Comparison of ENCODE assay signal across 8 cellular contexts in genomic region chr1:185156321-185156853, GRCh38. TPM values are rescaled to one million over a fixed set of nuclear protein-coding genes. Genes with fewer than 3 reads are reported as not detected.
A peak's percentile ranks its signal among the peaks of the same experiment; 100 is the strongest.
DNase-seq lines count a peak whose midpoint lies in the region; ATAC-seq and TF ChIP-seq lines count a peak whose summit lies in the region.

No MANE protein-coding gene starts in this region.

- H4K20me1 ChIP-seq in SK-N-SH (ENCODE audit: insufficient read depth), result no peaks in the 10 kb centered on the region

- H3K9me3 ChIP-seq in CD4-positive, CD25-positive, alpha-beta regulatory T cell (ENCODE audit: control insufficient read depth in 2 of 2, low read length in 2 of 2), result no peaks in the 10 kb centered on the region
- no peaks in the 10 kb centered on the region for H3K9me3 ChIP-seq in SK-N-SH

- no peak for TF ChIP-seq RAD21 in SK-N-SH (IDR thresholded peaks at IDR 0.05; ENCODE audit: low read length)

- no peaks in the 10 kb centered on the region for H3K9me2 ChIP-seq in SK-N-SH

- H3K4me1 ChIP-seq in CD4-positive, CD25-positive, alpha-beta regulatory T cell (ENCODE audit: control insufficient read depth, insufficient read depth, low read length, poor library complexity, severe bottlenecking), result peaks cover 52% of the 10 kb centered on the region
- H3K4me1 ChIP-seq in SK-N-SH (ENCODE audit: control insufficient read depth in 1 of 2, insufficient read depth in 2 of 2, low read depth in 1 of 2, low read length in 1 of 2), result peaks cover 8 to 23% of the 10 kb centered on the region in 2 experiments; a peak in 3 of 4 replicates

- peak overlapping the region; percentile 96 for H3K4me3 ChIP-seq in CD4-positive, CD25-positive, alpha-beta regulatory T cell (ENCODE audit: low read depth, low read length)
- H3K4me3 ChIP-seq in SK-N-SH (ENCODE audit: low read depth in 2 of 2, low read length in 1 of 2), result peak overlapping the region; percentile 92 to 94

- H3K4me3 Mint-ChIP-seq in CD4-positive, CD25-positive, alpha-beta regulatory T cell, result peak overlapping the region; percentile 90 to 100 (median 95)
- peak overlapping the region; percentile 90 to 93 (median 91) for H3K4me3 Mint-ChIP-seq in nephron

- peaks cover 5% of the 10 kb centered on the region for H3F3A ChIP-seq in SK-N-SH (replicated peaks; ENCODE audit: insufficient read depth)

- no peak for TF ChIP-seq CTCF in SK-N-SH (IDR thresholded peaks at IDR 0.05)
- no peak for TF ChIP-seq CTCF in nephron (IDR thresholded peaks at IDR 0.05; ENCODE audit: unreplicated experiment in 3 of 3)

- H3K27me3 Mint-ChIP-seq in CD4-positive, CD25-positive, alpha-beta regulatory T cell, result no peaks in the 10 kb centered on the region
- no peaks in the 10 kb centered on the region for H3K27me3 Mint-ChIP-seq in nephron (ENCODE audit: low read depth)

- H3K27ac ChIP-seq in CD4-positive, CD25-positive, alpha-beta regulatory T cell (ENCODE audit: insufficient read depth, low read length, poor library complexity, severe bottlenecking), result peak overlapping the region; percentile 97
- H3K27ac ChIP-seq in SK-N-SH (ENCODE audit: low read depth in 2 of 2, low read length in 1 of 2), result peak overlapping the region; percentile 93 to 100

- TF ChIP-seq EP300 in SK-N-SH (IDR thresholded peaks at IDR 0.05; ENCODE audit: borderline replicate concordance in 1 of 2, low read depth in 1 of 2, low read length in 1 of 2), result no peak

- no peaks in the 10 kb centered on the region for H3K9me3 Mint-ChIP-seq in CD4-positive, CD25-positive, alpha-beta regulatory T cell
- H3K9me3 Mint-ChIP-seq in nephron, result no peaks in the 10 kb centered on the region

- no peaks in the 10 kb centered on the region for H3K27me3 ChIP-seq in CD4-positive, CD25-positive, alpha-beta regulatory T cell (ENCODE audit: control insufficient read depth, insufficient read depth, low read length)
- H3K27me3 ChIP-seq in SK-N-SH (ENCODE audit: insufficient read depth), result no peaks in the 10 kb centered on the region

- POLR2A ChIA-PET in SK-N-SH (lab: Yijun Ruan, JAX), result interaction anchor here (2.4 kb wide), 1 partner anchor 110 kb away, joined by 15 read pairs; the partner anchor contains the start of gene RNF2

- DNase-seq in CD4-positive, CD25-positive, alpha-beta regulatory T cell, result peak in 1 of 3 donors; percentile 48
- no peak for DNase-seq in SK-N-SH
- DNase-seq in erythroblast (lab: John Stamatoyannopoulos, UW), result peak; percentile 72 to 79
- no peak for DNase-seq in ecto neural progenitor cell (ENCODE audit: low spot score)
- no peak for DNase-seq in NCI-H2081 (lab: John Stamatoyannopoulos, UW)

- H3K27ac Mint-ChIP-seq in CD4-positive, CD25-positive, alpha-beta regulatory T cell, result peak overlapping the region; percentile 98 to 100 (median 99)
- peak overlapping the region; percentile 97 to 98 (median 97) for H3K27ac Mint-ChIP-seq in nephron

- H3K36me3 ChIP-seq in CD4-positive, CD25-positive, alpha-beta regulatory T cell (ENCODE audit: control insufficient read depth, insufficient read depth, low read length), result peaks cover under 1% of the 10 kb centered on the region
- H3K36me3 ChIP-seq in SK-N-SH (replicated peaks in 1 of 2; ENCODE audit: control insufficient read depth in 1 of 2, insufficient read depth in 2 of 2, low read length in 1 of 2), result peaks cover 5 to 6% of the 10 kb centered on the region in 2 experiments

- H3K4me1 Mint-ChIP-seq in CD4-positive, CD25-positive, alpha-beta regulatory T cell, result peaks cover 31 to 64% (median 43%) of the 10 kb centered on the region in 4 donors
- H3K4me1 Mint-ChIP-seq in nephron, result peaks cover 32% of the 10 kb centered on the region

- peaks cover 43% of the 10 kb centered on the region for H3K79me2 ChIP-seq in SK-N-SH (ENCODE audit: insufficient read depth)

- CTCF ChIA-PET in SK-N-SH (lab: Yijun Ruan, JAX), result interaction anchor here (1.2 to 8.7 kb wide), 3 partner anchors 9 to 350 kb away, joined by 3 to 75 read pairs (median 8); no protein-coding TSS in a partner anchor

- no peak for TF ChIP-seq POLR2A in erythroblast (IDR thresholded peaks at IDR 0.05; ENCODE audit: low read length)

- H3K9ac ChIP-seq in SK-N-SH, result peak overlapping the region; percentile 89

- H3K36me3 Mint-ChIP-seq in CD4-positive, CD25-positive, alpha-beta regulatory T cell, result peaks cover 13% of the 10 kb centered on the region
- H3K36me3 Mint-ChIP-seq in nephron (ENCODE audit: low read depth), result peaks cover under 1% of the 10 kb centered on the region

- 0% methylated on average over 22 of the region's 29 CpGs for WGBS in SK-N-SH (ENCODE audit: low lambda C conversion rate)

- peak; percentile 12 to 18 for ATAC-seq in CD4-positive, CD25-positive, alpha-beta regulatory T cell (ENCODE audit: low read depth in 2 of 2)
- peak; percentile 29 for ATAC-seq in GM19025 (IDR thresholded peaks at IDR 0.05; ENCODE audit: low read depth, unreplicated experiment)
- ATAC-seq in HG03139 (IDR thresholded peaks at IDR 0.05; ENCODE audit: unreplicated experiment), result peak; percentile 24

- peak overlapping the region; percentile 87 for H3K4me2 ChIP-seq in SK-N-SH

- peak overlapping the region; percentile 89 for H2AFZ ChIP-seq in SK-N-SH (ENCODE audit: low read depth)

TF ChIP-seq in SK-N-SH, 30 proteins besides CTCF, POLR2A, EP300 and RAD21 (continues in another document):
- TF ChIP-seq MXI1 (IDR thresholded peaks at IDR 0.05; ENCODE audit: low read depth, low read length) (no peak), TEAD4 (IDR thresholded peaks at IDR 0.05; ENCODE audit: borderline replicate concordance, insufficient read depth) (no peak), SMC3 (IDR thresholded peaks at IDR 0.05; ENCODE audit: low read depth, low read length) (no peak), JUND (IDR thresholded peaks at IDR 0.05) (no peak), MEF2A (IDR thresholded peaks at IDR 0.05; ENCODE audit: borderline replicate concordance, low read depth) (no peak), YY1 (IDR thresholded peaks at IDR 0.05; ENCODE audit: low read depth) (peak; percentile 84), FOXJ3 (CRISPR knock-in tag; IDR thresholded peaks at IDR 0.05) (no peak), TAF1 (IDR thresholded peaks at IDR 0.05; ENCODE audit: borderline replicate concordance, low read depth, low read length) (peak; percentile 30), RCOR1 (IDR thresholded peaks at IDR 0.05; ENCODE audit: low read length) (no peak), NFIC (IDR thresholded peaks at IDR 0.05; ENCODE audit: borderline replicate concordance) (peak; percentile 33; the same call in 1 of the 2 replicates)
- TF ChIP-seq, protein P1, sequence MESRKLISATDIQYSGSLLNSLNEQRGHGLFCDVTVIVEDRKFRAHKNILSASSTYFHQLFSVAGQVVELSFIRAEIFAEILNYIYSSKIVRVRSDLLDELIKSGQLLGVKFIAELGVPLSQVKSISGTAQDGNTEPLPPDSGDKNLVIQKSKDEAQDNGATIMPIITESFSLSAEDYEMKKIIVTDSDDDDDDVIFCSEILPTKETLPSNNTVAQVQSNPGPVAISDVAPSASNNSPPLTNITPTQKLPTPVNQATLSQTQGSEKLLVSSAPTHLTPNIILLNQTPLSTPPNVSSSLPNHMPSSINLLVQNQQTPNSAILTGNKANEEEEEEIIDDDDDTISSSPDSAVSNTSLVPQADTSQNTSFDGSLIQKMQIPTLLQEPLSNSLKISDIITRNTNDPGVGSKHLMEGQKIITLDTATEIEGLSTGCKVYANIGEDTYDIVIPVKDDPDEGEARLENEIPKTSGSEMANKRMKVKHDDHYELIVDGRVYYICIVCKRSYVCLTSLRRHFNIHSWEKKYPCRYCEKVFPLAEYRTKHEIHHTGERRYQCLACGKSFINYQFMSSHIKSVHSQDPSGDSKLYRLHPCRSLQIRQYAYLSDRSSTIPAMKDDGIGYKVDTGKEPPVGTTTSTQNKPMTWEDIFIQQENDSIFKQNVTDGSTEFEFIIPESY (IDR thresholded peaks at IDR 0.05; ENCODE audit: borderline replicate concordance, low read depth), result no peak
- TF ChIP-seq, protein P2, sequence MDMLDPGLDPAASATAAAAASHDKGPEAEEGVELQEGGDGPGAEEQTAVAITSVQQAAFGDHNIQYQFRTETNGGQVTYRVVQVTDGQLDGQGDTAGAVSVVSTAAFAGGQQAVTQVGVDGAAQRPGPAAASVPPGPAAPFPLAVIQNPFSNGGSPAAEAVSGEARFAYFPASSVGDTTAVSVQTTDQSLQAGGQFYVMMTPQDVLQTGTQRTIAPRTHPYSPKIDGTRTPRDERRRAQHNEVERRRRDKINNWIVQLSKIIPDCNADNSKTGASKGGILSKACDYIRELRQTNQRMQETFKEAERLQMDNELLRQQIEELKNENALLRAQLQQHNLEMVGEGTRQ (IDR thresholded peaks at IDR 0.05; ENCODE audit: borderline replicate concordance, low read depth, low read length), result no peak

RNA-seq across cellular contexts. Expression of gene TRMT1L, which starts 0.4 kb away (rescaled TPM):
- total RNA-seq in CD4-positive, CD25-positive, alpha-beta regulatory T cell, result 12.3 TPM
- polyA plus RNA-seq in CD4-positive, CD25-positive, alpha-beta regulatory T cell, result 10 to 100 TPM; 19.1 to 23.7 (median 21.9) TPM
- polyA plus RNA-seq in SK-N-SH (2012; rRNA removed), result 12.2 and 13.0 TPM in 2 replicates
- 16.5 and 16.9 TPM in 2 replicates for polyA plus RNA-seq in SK-N-SH (2012; cell fraction: cytosol; rRNA removed)
- 6.1 and 13.7 TPM in 2 replicates for polyA plus RNA-seq in SK-N-SH (2012; cell fraction: nucleus; rRNA removed)

RNA-seq across cellular contexts. Expression of gene SWT1, which starts 0.6 kb away (rescaled TPM):
- total RNA-seq in CD4-positive, CD25-positive, alpha-beta regulatory T cell, result 8.1 TPM
- 1 to 10 TPM; 6.0 to 9.8 (median 7.5) TPM for polyA plus RNA-seq in CD4-positive, CD25-positive, alpha-beta regulatory T cell
- 1.1 and 1.6 TPM in 2 replicates for polyA plus RNA-seq in SK-N-SH (2012; rRNA removed)
- polyA plus RNA-seq in SK-N-SH (2012; cell fraction: cytosol; rRNA removed), result 1.8 and 1.9 TPM in 2 replicates
- 1.6 and 2.8 TPM in 2 replicates for polyA plus RNA-seq in SK-N-SH (2012; cell fraction: nucleus; rRNA removed)

Comparison
In these comparisons a context has a peak if more than half of its experiments do, and no peak if none do; other contexts are left out.
1. DNase-seq: peak in erythroblast (2 of 2); none in SK-N-SH (single experiment), ecto neural progenitor cell (single experiment) and NCI-H2081 (0 of 2).
2. Peak in every context shown above with its lines, with median percentiles within 50 percentile points of each other: ATAC-seq.